8 cellular contexts compared by ENCODE assay signal in the genomic region with DNA sequence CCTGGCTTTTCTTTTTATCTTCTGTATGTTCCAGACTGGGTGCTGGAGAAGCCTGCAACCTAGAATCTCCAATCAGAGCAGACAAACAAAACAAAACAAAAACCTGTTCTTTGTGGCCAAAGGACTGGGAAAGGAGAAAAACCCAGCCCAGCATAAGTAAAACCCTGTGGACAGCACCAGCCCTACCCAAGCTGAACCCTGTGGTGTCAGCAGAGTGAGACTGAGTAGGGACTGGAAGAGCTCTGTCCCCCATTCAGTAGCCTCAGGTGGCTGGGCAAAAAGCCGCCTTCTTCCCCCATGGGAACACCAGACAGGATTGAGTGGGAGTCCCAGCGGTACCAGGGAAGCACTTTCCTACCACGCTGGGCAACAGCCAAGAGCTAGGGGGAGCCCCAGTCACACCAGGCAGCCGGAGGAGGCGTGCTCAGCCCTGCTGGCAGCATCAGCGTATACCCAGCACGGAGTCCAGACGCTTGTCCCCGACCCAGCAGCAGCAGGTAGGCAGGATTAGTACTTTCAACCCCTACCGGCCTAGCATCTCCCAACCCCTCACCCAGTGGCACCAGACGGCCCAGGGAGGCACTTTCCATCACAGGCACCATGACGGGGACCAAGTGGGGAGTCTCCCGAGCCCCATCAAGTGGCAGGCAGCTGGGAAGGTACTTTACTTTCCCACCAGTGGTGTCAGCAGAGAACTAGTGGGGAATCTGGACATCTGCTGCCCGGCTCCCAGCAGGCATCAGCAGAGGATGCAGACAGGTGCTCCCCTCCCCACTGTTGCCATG. TPM values are rescaled to one million over a fixed set of nuclear protein-coding genes. Genes with fewer than 3 reads are reported as not detected.
A peak's percentile ranks its signal among the peaks of the same experiment; 100 is the strongest.
DNase-seq lines count a peak whose midpoint lies in the region; ATAC-seq and TF ChIP-seq lines count a peak whose summit lies in the region.

No MANE protein-coding gene starts in this region.

- H3K4me3 ChIP-seq in CD8-positive, alpha-beta T cell (ENCODE audit: low read depth, low read length): no peak overlapping the region
- H3K4me3 ChIP-seq in epithelial cell of esophagus (ENCODE audit: low read length): peak overlapping the region; percentile 45

- H3K9me3 Mint-ChIP-seq in CD8-positive, alpha-beta T cell: no peaks in the 10 kb centered on the region
- no peaks in the 10 kb centered on the region for H3K9me3 Mint-ChIP-seq in stimulated activated memory B cell treated with anti-CD40 and anti-IgM and Interleukin-4, amounts not matched to agents 10 μg/mL and 1 μg/mL and 100 μg/mL, for 72 hours

- H3K27ac Mint-ChIP-seq in CD8-positive, alpha-beta T cell: no peak overlapping the region
- no peak overlapping the region for H3K27ac Mint-ChIP-seq in stimulated activated memory B cell treated with anti-CD40 and anti-IgM and Interleukin-4, amounts not matched to agents 10 μg/mL and 1 μg/mL and 100 μg/mL, for 72 hours

- H3K36me3 ChIP-seq in CD8-positive, alpha-beta T cell (ENCODE audit: insufficient read depth, low read length): no peaks in the 10 kb centered on the region

- CTCF ChIA-PET in CD8-positive, alpha-beta T cell (lab: Charles Lee): interaction anchor here (0.7 to 2.1 kb wide), 7 partner anchors 42 to 619 kb away, joined by 3 to 7 read pairs (median 4); no protein-coding TSS in a partner anchor

- H3K4me1 ChIP-seq in CD8-positive, alpha-beta T cell (ENCODE audit: insufficient read depth, low read length): peaks cover 5% of the 10 kb centered on the region

- H3K27me3 Mint-ChIP-seq in CD8-positive, alpha-beta T cell (ENCODE audit: low read depth): peaks cover 6% of the 10 kb centered on the region
- no peaks in the 10 kb centered on the region for H3K27me3 Mint-ChIP-seq in stimulated activated memory B cell treated with anti-CD40 and anti-IgM and Interleukin-4, amounts not matched to agents 10 μg/mL and 1 μg/mL and 100 μg/mL, for 72 hours

- TF ChIP-seq CTCF in CD8-positive, alpha-beta T cell (IDR thresholded peaks at IDR 0.05): no peak
- TF ChIP-seq CTCF in epithelial cell of esophagus (IDR thresholded peaks at IDR 0.05; ENCODE audit: insufficient read depth, low read depth, low read length, missing control alignments): peak; percentile 61

- no peaks in the 10 kb centered on the region for H3K9me3 ChIP-seq in CD8-positive, alpha-beta T cell (ENCODE audit: low read length)

- POLR2A ChIA-PET in CD8-positive, alpha-beta T cell (lab: Charles Lee): no interaction called here

- intact Hi-C loops in CD8-positive, alpha-beta T cell (cut with DNase I, micrococcal nuclease): loop anchor here (1.0 to 10.0 kb wide), 5 partner anchors 75 to 619 kb away; a partner anchor contains a TSS

- peak overlapping the region; percentile 39 for H3K4me3 Mint-ChIP-seq in CD8-positive, alpha-beta T cell
- peak overlapping the region; percentile 75 for H3K4me3 Mint-ChIP-seq in stimulated activated memory B cell treated with anti-CD40 and anti-IgM and Interleukin-4, amounts not matched to agents 10 μg/mL and 1 μg/mL and 100 μg/mL, for 72 hours

- no peaks in the 10 kb centered on the region for H3K36me3 Mint-ChIP-seq in CD8-positive, alpha-beta T cell
- no peaks in the 10 kb centered on the region for H3K36me3 Mint-ChIP-seq in stimulated activated memory B cell treated with anti-CD40 and anti-IgM and Interleukin-4, amounts not matched to agents 10 μg/mL and 1 μg/mL and 100 μg/mL, for 72 hours

- DNase-seq in CD8-positive, alpha-beta T cell: peak in 6 of 7 experiments; percentile 17 to 61 (median 43)
- DNase-seq in HS-5 (ENCODE audit: low read depth): peak; percentile 24
- peak; percentile 94 for DNase-seq in NCI-H82 (lab: John Stamatoyannopoulos, UW)
- peak; percentile 5 for DNase-seq in activated CD8-positive, alpha-beta memory T cell treated with anti-CD3 and anti-CD28 coated beads, Interleukin-2, amount 50 U/mL, for 24 hours (ENCODE audit: extremely low read depth)
- DNase-seq in epithelial cell of esophagus (ENCODE audit: low read depth): peak; percentile 78
- DNase-seq in midbrain (lab: John Stamatoyannopoulos, UW): peak; percentile 76

- no peaks in the 10 kb centered on the region for H3K27me3 ChIP-seq in CD8-positive, alpha-beta T cell (ENCODE audit: insufficient read depth, low read length)

- H3K27ac ChIP-seq in CD8-positive, alpha-beta T cell (ENCODE audit: low read depth, low read length): no peak overlapping the region

- peak; percentile 77 for ATAC-seq in CD8-positive, alpha-beta T cell
- ATAC-seq in GM19468 (IDR thresholded peaks at IDR 0.05; ENCODE audit: extremely low read depth, unreplicated experiment): peak; percentile 45
- peak; percentile 98 for ATAC-seq in stimulated activated memory B cell treated with anti-CD40 and anti-IgM and Interleukin-4, amounts not matched to agents 10 μg/mL and 1 μg/mL and 100 μg/mL, for 72 hours

- H3K4me1 Mint-ChIP-seq in CD8-positive, alpha-beta T cell (ENCODE audit: low read depth): no peaks in the 10 kb centered on the region
- H3K4me1 Mint-ChIP-seq in stimulated activated memory B cell treated with anti-CD40 and anti-IgM and Interleukin-4, amounts not matched to agents 10 μg/mL and 1 μg/mL and 100 μg/mL, for 72 hours: peaks cover 4% of the 10 kb centered on the region

RNA-seq across cellular contexts. Expression of a gene that starts 8.6 kb away (rescaled TPM):
- total RNA-seq in CD8-positive, alpha-beta T cell: not detected

Comparison
In these comparisons a context has a peak if more than half of its experiments do, and no peak if none do; other contexts are left out.
1. ATAC-seq: peak in every context shown above with its lines; median percentile 98 in stimulated activated memory B cell treated with anti-CD40 and anti-IgM and Interleukin-4, amounts not matched to agents 10 μg/mL and 1 μg/mL and 100 μg/mL, for 72 hours; 77 in CD8-positive, alpha-beta T cell; 45 in GM19468.
2. DNase-seq: peak in every context shown above with its lines; median percentile 94 in NCI-H82; 78 in epithelial cell of esophagus; 76 in midbrain; 43 in CD8-positive, alpha-beta T cell; 24 in HS-5; 5 in activated CD8-positive, alpha-beta memory T cell treated with anti-CD3 and anti-CD28 coated beads, Interleukin-2, amount 50 U/mL, for 24 hours.